Comparison of ENCODE assay signal across 16 cellular contexts in genomic region chr7:45211066-45211465, GRCh38. TPM values are rescaled to one million over a fixed set of nuclear protein-coding genes. Genes with fewer than 3 reads are reported as not detected.
"Had no signal": no experiment of that assay in that cellular context is flagged by ENCODE, and none has a peak within 500 bp of the region (broad histone marks: within the 10 kb centered on the region; RNA-seq: fewer than 3 reads in every experiment).

No MANE protein-coding gene starts in this region.

- H3K4me3 Mint-ChIP-seq: activated CD4-positive, alpha-beta T cell treated with anti-CD3 and anti-CD28 coated beads, Interleukin-2, amount 10 ng/mL, durations not matched to agents 24 days and 14 days; activated naive CD4-positive, alpha-beta T cell treated with anti-CD3 and anti-CD28 coated beads, Interleukin-2, amount 50 U/mL, for 24 hours; natural killer cell treated with Interleukin-12 subunit alpha and Interleukin-12 subunit beta and Interleukin-15 and Interleukin-18, amount 100 ng/mL, for 72 hours; stimulated activated naive CD8-positive, alpha-beta T cell treated with anti-CD3 and anti-CD28 coated beads, Interleukin-15, Interleukin-2, amounts not matched to agents 100 ng/mL and 50 ng/mL, for 24 hours; T-helper 17 cell; WTC11 had no signal

- H3K27me3 ChIP-seq: dorsolateral prefrontal cortex had no signal

- H3K27ac Mint-ChIP-seq: activated CD4-positive, alpha-beta T cell treated with anti-CD3 and anti-CD28 coated beads, Interleukin-2, amount 10 ng/mL, durations not matched to agents 24 days and 14 days; activated naive CD4-positive, alpha-beta T cell treated with anti-CD3 and anti-CD28 coated beads, Interleukin-2, amount 50 U/mL, for 24 hours; natural killer cell treated with Interleukin-12 subunit alpha and Interleukin-12 subunit beta and Interleukin-15 and Interleukin-18, amount 100 ng/mL, for 72 hours; stimulated activated naive CD8-positive, alpha-beta T cell treated with anti-CD3 and anti-CD28 coated beads, Interleukin-15, Interleukin-2, amounts not matched to agents 100 ng/mL and 50 ng/mL, for 24 hours; T-helper 17 cell; WTC11 had no signal

- H3K9me3 ChIP-seq: breast epithelium had no signal

- H3K36me3 ChIP-seq: breast epithelium had no signal

- H3K9me3 Mint-ChIP-seq: activated naive CD4-positive, alpha-beta T cell treated with anti-CD3 and anti-CD28 coated beads, Interleukin-2, amount 50 U/mL, for 24 hours; natural killer cell treated with Interleukin-12 subunit alpha and Interleukin-12 subunit beta and Interleukin-15 and Interleukin-18, amount 100 ng/mL, for 72 hours; stimulated activated naive CD8-positive, alpha-beta T cell treated with anti-CD3 and anti-CD28 coated beads, Interleukin-15, Interleukin-2, amounts not matched to agents 100 ng/mL and 50 ng/mL, for 24 hours had no signal

- DNase-seq: activated CD4-positive, alpha-beta T cell treated with anti-CD3 and anti-CD28 coated beads, Interleukin-2, amount 10 ng/mL, durations not matched to agents 24 days and 14 days; activated CD8-positive, alpha-beta memory T cell treated with anti-CD3 and anti-CD28 coated beads for 24 hours; dorsolateral prefrontal cortex; foreskin melanocyte; nucleus accumbens; SHP77 treated with DMSO at 0.1 percent for 48 hours; stimulated activated CD4-positive, alpha-beta T cell treated with anti-CD3 and anti-CD28 coated beads, Interleukin-15, amount 100 ng/mL, for 24 hours; stimulated activated CD4-positive, alpha-beta T cell treated with anti-CD3 and anti-CD28 coated beads, Interleukin-4, amount 100 ng/mL, for 24 hours; T-helper 17 cell had no signal

- H3K4me1 Mint-ChIP-seq: WTC11 had no signal

- ATAC-seq: natural killer cell treated with Interleukin-12 subunit alpha and Interleukin-12 subunit beta and Interleukin-15 and Interleukin-18, amount 100 ng/mL, for 72 hours; T-helper 17 cell; WTC11 had no signal

- H3K4me1 ChIP-seq: breast epithelium had no signal

- H3K4me3 ChIP-seq: breast epithelium, dorsolateral prefrontal cortex had no signal

RNA-seq across cellular contexts. Expression of gene RAMP3, which starts 53.5 kb away (rescaled TPM):
- total RNA-seq: activated CD4-positive, alpha-beta T cell treated with anti-CD3 and anti-CD28 coated beads, Interleukin-2, amount 10 ng/mL, durations not matched to agents 24 days and 14 days; chondrocyte; natural killer cell treated with Interleukin-12 subunit alpha and Interleukin-12 subunit beta and Interleukin-15 and Interleukin-18, amount 100 ng/mL, for 72 hours had no signal
- polyA plus RNA-seq: keratinocyte had no signal
